In the genomic region with DNA sequence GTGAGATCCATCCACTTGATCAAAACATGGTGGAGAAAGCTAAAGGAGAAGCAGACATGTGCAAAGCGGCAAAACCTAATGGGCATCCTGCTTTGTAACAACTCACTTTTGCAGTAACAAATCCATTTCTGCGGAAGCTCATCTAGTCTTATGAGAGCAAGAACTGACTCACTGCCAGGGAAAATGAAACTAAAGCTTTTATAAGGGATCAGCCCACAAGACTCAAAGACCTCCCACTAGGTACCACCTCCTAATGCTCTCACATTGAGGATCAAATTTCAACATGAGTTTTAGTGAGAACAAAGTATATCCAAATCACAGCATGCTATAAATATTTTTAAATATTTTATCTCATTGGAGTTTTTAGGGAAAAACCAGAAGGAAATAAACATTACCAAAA, we compare ENCODE assay signal across 1 cellular context.
TF ChIP-seq lines count a peak whose summit lies in the region.

No MANE protein-coding gene starts in this region.

TF ChIP-seq in endothelial cell of umbilical vein, 7 proteins besides CTCF, POLR2A, EP300 and RAD21:
- TF ChIP-seq, protein P1, sequence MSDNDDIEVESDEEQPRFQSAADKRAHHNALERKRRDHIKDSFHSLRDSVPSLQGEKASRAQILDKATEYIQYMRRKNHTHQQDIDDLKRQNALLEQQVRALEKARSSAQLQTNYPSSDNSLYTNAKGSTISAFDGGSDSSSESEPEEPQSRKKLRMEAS (IDR thresholded peaks at IDR 0.05; ENCODE audit: insufficient read depth, insufficient read length): no peak
- TF ChIP-seq EZH2 (IDR thresholded peaks at IDR 0.05; ENCODE audit: borderline replicate concordance, low read depth, low read length, severe bottlenecking) (no peak), MYC (IDR thresholded peaks at IDR 0.05; ENCODE audit: low read depth, low read length) (no peak), GATA2 (IDR thresholded peaks at IDR 0.05; ENCODE audit: insufficient read depth, insufficient read length, low read depth, low read length) (no peak), FOS (IDR thresholded peaks at IDR 0.05; ENCODE audit: borderline replicate concordance, insufficient read depth, low read length) (no peak), POLR2AphosphoS5 (IDR thresholded peaks at IDR 0.05; ENCODE audit: insufficient read depth, low read depth, low read length) (no peak), JUN (IDR thresholded peaks at IDR 0.05; ENCODE audit: borderline replicate concordance, insufficient read depth, insufficient read length, low read depth) (no peak)
